Comparison of ENCODE assay signal across 8 cellular contexts in the genomic region with DNA sequence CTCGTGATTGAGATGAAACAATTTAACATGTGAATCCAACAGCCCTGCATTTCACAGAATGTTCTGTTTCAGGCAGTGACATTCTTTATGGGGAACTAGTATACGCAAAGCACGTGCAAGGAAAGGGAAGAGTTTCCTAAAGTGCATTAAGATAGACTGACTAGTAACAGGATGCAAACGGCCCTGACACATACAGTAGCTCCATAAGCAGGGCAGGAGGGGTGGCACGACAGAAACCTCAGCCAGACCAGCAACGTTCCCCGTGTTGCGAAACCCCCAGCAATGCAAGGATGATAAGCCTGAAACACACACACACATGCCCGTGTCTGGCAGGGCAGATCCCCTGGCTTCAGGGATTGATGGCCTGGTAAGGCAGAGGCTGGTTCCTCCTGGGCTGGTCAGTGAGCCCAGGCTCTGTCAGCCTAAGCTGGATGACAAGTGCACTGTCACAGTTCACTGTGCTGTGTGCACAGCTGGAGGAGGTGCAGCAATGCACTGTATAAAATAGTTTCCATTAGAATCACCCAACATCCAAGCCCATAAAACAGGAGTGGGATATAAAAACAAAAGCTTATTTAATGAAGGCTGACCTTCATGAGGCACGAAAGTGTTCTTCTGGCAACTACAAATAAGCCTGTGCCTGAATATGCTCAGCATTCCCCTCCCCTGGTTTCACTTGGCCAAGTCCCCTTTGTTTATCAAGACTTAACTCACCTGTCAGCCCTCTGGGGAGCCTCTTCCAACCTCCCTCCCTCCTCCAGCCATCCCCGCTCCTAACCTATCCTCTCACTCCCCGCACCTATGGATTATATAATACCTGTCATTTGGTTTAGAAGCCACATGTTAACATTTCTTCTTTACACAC.
DNase-seq lines count a peak whose midpoint lies in the region; ATAC-seq, FAIRE-seq and TF ChIP-seq lines count a peak whose summit lies in the region.

No MANE protein-coding gene starts in this region.

- H3K4me2 ChIP-seq in BLaER1, result peak overlapping the region; percentile 71

- H3K27me3 ChIP-seq in BLaER1 (no peaks in the 10 kb centered on the region), bronchial epithelial cell (ENCODE audit: control insufficient read depth, insufficient read depth, low read length) (no peaks in the 10 kb centered on the region)

- no peak for FAIRE-seq in bronchial epithelial cell (lab: Jason Lieb, UNC)

- TF ChIP-seq CTCF in bronchial epithelial cell (IDR thresholded peaks at IDR 0.05; ENCODE audit: insufficient read depth, low read length, severe bottlenecking) (no peak), mucosa of descending colon (IDR thresholded peaks at IDR 0.05) (no peak)

- intact Hi-C loops in mucosa of descending colon (cut with DNase I, micrococcal nuclease), result no loop called here

- H3K9me3 ChIP-seq in BLaER1, result no peaks in the 10 kb centered on the region
- no peaks in the 10 kb centered on the region for H3K9me3 ChIP-seq in mucosa of descending colon

- H4K20me1 ChIP-seq in BLaER1, result no peaks in the 10 kb centered on the region

- H3K4me3 ChIP-seq in BLaER1, result no peak overlapping the region
- no peak overlapping the region for H3K4me3 ChIP-seq in bronchial epithelial cell (ENCODE audit: low read depth, low read length)
- no peak overlapping the region for H3K4me3 ChIP-seq in mucosa of descending colon

- H3K27ac ChIP-seq in BLaER1, result no peak overlapping the region

- H3K4me1 ChIP-seq in BLaER1 (peaks cover 54% of the 10 kb centered on the region), mucosa of descending colon (ENCODE audit: low read depth) (no peaks in the 10 kb centered on the region)

- no peak overlapping the region for H3K9ac ChIP-seq in BLaER1

- H3K36me3 ChIP-seq in BLaER1 (no peaks in the 10 kb centered on the region), bronchial epithelial cell (ENCODE audit: control insufficient read depth, insufficient read depth, low read length) (no peaks in the 10 kb centered on the region), mucosa of descending colon (ENCODE audit: low read depth) (no peaks in the 10 kb centered on the region)

- peak; percentile 99 for DNase-seq in MV-4-11 (lab: John Stamatoyannopoulos, UW)
- DNase-seq in bronchial epithelial cell (ENCODE audit: low read depth), result peak; percentile 76
- peak in 1 of 3 donors; percentile 47 for DNase-seq in mucosa of descending colon
- DNase-seq in cerebellar cortex (ENCODE audit: low spot score), result no peak
- no peak for DNase-seq in stimulated activated CD4-positive, alpha-beta T cell treated with anti-CD3 and anti-CD28 coated beads, Interleukin-15, amount 100 ng/mL, for 24 hours

- ATAC-seq in mucosa of descending colon (peak; percentile 22), GM21526 (IDR thresholded peaks at IDR 0.05; ENCODE audit: low FRiP score, unreplicated experiment) (no peak), HG03469 (IDR thresholded peaks at IDR 0.05; ENCODE audit: unreplicated experiment) (no peak)

Comparison
In these comparisons a context has a peak if more than half of its experiments do, and no peak if none do; other contexts are left out.
1. DNase-seq: peak in MV-4-11 (single experiment) and bronchial epithelial cell (single experiment); none in cerebellar cortex (single experiment) and stimulated activated CD4-positive, alpha-beta T cell treated with anti-CD3 and anti-CD28 coated beads, Interleukin-15, amount 100 ng/mL, for 24 hours (single experiment).